Comparison of ENCODE assay signal across 33 cellular contexts in the genomic region with DNA sequence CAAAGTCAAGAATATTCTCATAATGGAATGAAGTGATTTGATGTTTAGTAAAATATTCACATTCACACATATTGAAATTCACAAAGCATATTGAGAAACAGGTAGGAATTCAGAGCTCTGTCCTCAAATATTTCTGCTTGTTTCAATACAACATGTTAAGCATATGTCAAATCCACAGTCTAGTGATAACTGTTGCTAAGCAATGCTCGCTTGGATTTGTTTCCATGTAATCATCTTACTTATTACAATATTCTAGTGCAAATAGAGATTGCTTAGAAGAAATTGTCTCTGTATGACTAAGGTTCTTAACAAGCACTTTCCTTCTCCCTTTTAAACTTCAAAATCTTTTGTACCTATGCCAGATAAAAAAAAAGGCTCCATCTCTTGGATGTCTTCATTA.
"Had no signal": no experiment of that assay in that cellular context is flagged by ENCODE, and none has a peak within 500 bp of the region (broad histone marks: within the 10 kb centered on the region; RNA-seq: fewer than 3 reads in every experiment).

No MANE protein-coding gene starts in this region.

- ATAC-seq: activated T-cell treated with anti-CD3 and anti-CD28 coated beads, Interleukin-2, amount 50 U/mL, for 4 hours; K562; Right ventricle myocardium inferior; SK-N-SH treated with all-trans-retinoic acid at 6 μM for 48 hours had no signal

- H3K4me3 ChIP-seq: cardiac muscle cell, K562, PC-9 had no signal

- H3K27ac Mint-ChIP-seq: activated B cell treated with CpG ODN at 0.5 μM for 24 hours; activated CD4-positive, alpha-beta memory T cell treated with anti-CD3 and anti-CD28 coated beads for 36 hours; activated naive CD8-positive, alpha-beta T cell treated with anti-CD3 and anti-CD28 coated beads for 36 hours had no signal

- H3K36me3 Mint-ChIP-seq: activated CD4-positive, alpha-beta memory T cell treated with anti-CD3 and anti-CD28 coated beads for 36 hours; activated naive CD8-positive, alpha-beta T cell treated with anti-CD3 and anti-CD28 coated beads for 36 hours had no signal

- H2AFZ ChIP-seq: PC-9 had no signal

- H3K9me3 Mint-ChIP-seq: activated B cell treated with CpG ODN at 0.5 μM for 24 hours; activated CD4-positive, alpha-beta memory T cell treated with anti-CD3 and anti-CD28 coated beads for 36 hours; activated T-cell treated with anti-CD3 and anti-CD28 coated beads, Interleukin-2, amount 50 U/mL, for 4 hours had no signal

- H3K4me3 Mint-ChIP-seq: activated B cell treated with CpG ODN at 0.5 μM for 24 hours; activated CD4-positive, alpha-beta memory T cell treated with anti-CD3 and anti-CD28 coated beads for 36 hours; activated naive CD8-positive, alpha-beta T cell treated with anti-CD3 and anti-CD28 coated beads for 36 hours; activated T-cell treated with anti-CD3 and anti-CD28 coated beads, Interleukin-2, amount 50 U/mL, for 4 hours; central memory CD8-positive, alpha-beta T cell had no signal

- H3K36me3 ChIP-seq: cardiac muscle cell had no signal

- DNase-seq: activated B cell treated with CpG ODN at 0.5 μM for 24 hours; activated CD4-positive, alpha-beta memory T cell treated with anti-CD3 and anti-CD28 coated beads for 36 hours; activated CD4-positive, alpha-beta T cell treated with anti-CD3 and anti-CD28 coated beads for 4 hours; activated CD4-positive, alpha-beta T cell treated with anti-CD3 and anti-CD28 coated beads, Interleukin-2, amount 50 U/mL, for 1 hour; activated CD4-positive, CD25-positive, alpha-beta regulatory T cell treated with anti-CD3 and anti-CD28 coated beads, Interleukin-2, amount 50 U/mL, for 72 hours; activated CD8-positive, alpha-beta memory T cell treated with anti-CD3 and anti-CD28 coated beads, Interleukin-2, amount 50 U/mL, for 4 hours; activated effector memory CD4-positive, alpha-beta T cell treated with anti-CD3 and anti-CD28 coated beads, Interleukin-2, amount 50 U/mL, for 16 hours; activated naive CD4-positive, alpha-beta T cell; activated naive CD4-positive, alpha-beta T cell treated with anti-CD3 and anti-CD28 coated beads, Interleukin-2, amount 50 U/mL, for 16 hours; activated naive CD8-positive, alpha-beta T cell treated with anti-CD3 and anti-CD28 coated beads for 36 hours; activated T-cell treated with anti-CD3 and anti-CD28 coated beads for 4 hours; activated T-cell treated with anti-CD3 and anti-CD28 coated beads, Interleukin-2, amount 50 U/mL, for 4 hours; amniotic stem cell; aorta; NCI-H1092 treated with DMSO at 0.1 percent for 48 hours; NCI-H146; NCI-H1930; NCI-H510A treated with DMSO at 0.1 percent for 48 hours; NCI-H526 treated with DMSO at 0.1 percent for 48 hours; NK-92 treated with Interleukin-12 subunit alpha and Interleukin-12 subunit beta, amount 100 ng/mL, for 24 hours; SIG-M5; SW 1271; T-helper 1 cell; T-helper 2 cell; T-helper 9 cell had no signal

- H3K27ac ChIP-seq: cardiac muscle cell, PC-9, RWPE1, VCaP had no signal

- H3K27me3 ChIP-seq: cardiac muscle cell had no signal

- H3K4me1 Mint-ChIP-seq: activated B cell treated with CpG ODN at 0.5 μM for 24 hours; activated naive CD8-positive, alpha-beta T cell treated with anti-CD3 and anti-CD28 coated beads for 36 hours; central memory CD8-positive, alpha-beta T cell had no signal

- H3K4me2 ChIP-seq: PC-9 had no signal

- H3K27me3 Mint-ChIP-seq: activated B cell treated with CpG ODN at 0.5 μM for 24 hours; activated CD4-positive, alpha-beta memory T cell treated with anti-CD3 and anti-CD28 coated beads for 36 hours; activated naive CD8-positive, alpha-beta T cell treated with anti-CD3 and anti-CD28 coated beads for 36 hours; central memory CD8-positive, alpha-beta T cell had no signal
